In the genomic region with DNA sequence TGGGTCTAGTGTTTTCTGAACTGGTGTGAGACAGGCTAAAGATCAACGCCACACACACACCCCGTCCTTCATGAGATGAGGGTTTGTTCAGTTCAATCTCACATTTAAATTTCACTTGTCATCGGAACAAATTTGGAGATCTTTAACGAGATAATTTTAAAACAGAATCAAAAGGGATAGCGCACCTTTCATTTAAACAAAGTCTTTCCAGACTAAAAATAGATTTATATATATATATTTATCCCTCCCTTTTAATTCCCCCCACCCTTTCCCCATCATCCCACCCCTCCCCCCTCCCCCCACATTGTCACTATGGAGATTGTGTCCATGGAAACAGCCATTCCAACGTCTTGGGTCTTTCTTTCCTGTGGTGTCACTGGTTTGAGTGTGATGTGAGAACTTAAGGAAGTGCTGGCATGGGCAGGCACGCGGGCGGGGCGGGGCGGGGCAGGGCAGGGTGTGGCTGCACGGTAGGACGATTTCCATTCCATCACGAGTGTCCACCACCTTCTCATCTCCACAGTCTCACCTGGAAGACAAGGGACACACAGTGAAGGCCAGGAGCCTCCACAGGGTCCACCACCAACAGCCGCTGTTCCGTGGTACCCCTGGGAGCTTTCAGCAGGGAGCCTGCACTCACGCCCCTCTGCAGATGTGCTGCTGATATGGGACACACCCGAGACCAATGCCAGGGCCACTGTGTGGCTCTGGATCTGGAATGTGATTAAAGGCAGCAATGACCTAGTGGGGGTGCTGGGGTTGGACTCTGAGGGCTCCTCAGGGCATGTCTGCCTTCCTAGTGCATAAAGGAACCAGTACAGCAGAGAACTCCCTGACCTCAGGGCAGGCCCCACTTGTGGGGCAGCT, we compare ENCODE assay signal across 18 cellular contexts. TPM values are rescaled to one million over a fixed set of nuclear protein-coding genes. Genes with fewer than 3 reads are reported as not detected.
A peak's percentile ranks its signal among the peaks of the same experiment; 100 is the strongest.
DNase-seq lines count a peak whose midpoint lies in the region; ATAC-seq and TF ChIP-seq lines count a peak whose summit lies in the region.
"Had no signal": no experiment of that assay in that cellular context is flagged by ENCODE, and none has a peak within 500 bp of the region (broad histone marks: within the 10 kb centered on the region; RNA-seq: fewer than 3 reads in every experiment).

No MANE protein-coding gene starts in this region.

- H3K27ac Mint-ChIP-seq in activated CD4-positive, alpha-beta T cell treated with anti-CD3 and anti-CD28 coated beads for 36 hours: peak overlapping the region; percentile 72
- H3K27ac Mint-ChIP-seq: activated naive CD4-positive, alpha-beta T cell treated with anti-CD3 and anti-CD28 coated beads for 36 hours had no signal

- H3K27me3 Mint-ChIP-seq in activated CD4-positive, alpha-beta T cell treated with anti-CD3 and anti-CD28 coated beads for 36 hours: no peaks in the 10 kb centered on the region
- H3K27me3 Mint-ChIP-seq: naive thymus-derived CD8-positive, alpha-beta T cell; stimulated activated naive CD8-positive, alpha-beta T cell treated with anti-CD3 and anti-CD28 coated beads, Interleukin-15, amount 100 ng/mL, for 72 hours had no signal

- DNase-seq in activated CD4-positive, alpha-beta T cell treated with anti-CD3 and anti-CD28 coated beads for 36 hours: no peak
- no peak for DNase-seq in activated CD4-positive, alpha-beta T cell treated with anti-CD3 and anti-CD28 coated beads, Interleukin-2, amount 50 U/mL, for 4 hours
- DNase-seq in RWPE1 (ENCODE audit: low spot score) (peak; percentile 27), posterior vena cava (ENCODE audit: low spot score) (peak; percentile 54), GM19238 (ENCODE audit: insufficient read length, low spot score) (no peak), Kasumi-1 (lab: John Stamatoyannopoulos, UW) (no peak), NCI-H526 (lab: John Stamatoyannopoulos, UW) (no peak)
- DNase-seq: 8988T; activated CD4-positive, alpha-beta T cell treated with anti-CD3 and anti-CD28 coated beads, Interleukin-2, amount 50 U/mL, for 1 hour; activated naive CD4-positive, alpha-beta T cell treated with anti-CD3 and anti-CD28 coated beads for 36 hours; NCI-H1048; NCI-H2029; stimulated activated CD4-positive, alpha-beta T cell treated with anti-CD3 and anti-CD28 coated beads, Interleukin-2, amount 100 ng/mL, for 24 hours; stimulated activated naive CD8-positive, alpha-beta T cell treated with anti-CD3 and anti-CD28 coated beads, Interleukin-15, amount 100 ng/mL, for 72 hours; upper lobe of right lung had no signal

- CTCF ChIA-PET in activated CD4-positive, alpha-beta T cell treated with anti-CD3 and anti-CD28 coated beads for 36 hours (lab: Charles Lee): interaction anchor here (1.2 kb wide), 1 partner anchor 277 kb away, joined by 3 read pairs; no protein-coding TSS in a partner anchor
- CTCF ChIA-PET in RWPE1 (lab: Yijun Ruan, JAX): no interaction called here

- POLR2A ChIA-PET in activated CD4-positive, alpha-beta T cell treated with anti-CD3 and anti-CD28 coated beads for 36 hours (lab: Charles Lee): interaction anchor here (0.6 kb wide), 1 partner anchor 68 kb away, joined by 3 read pairs; no protein-coding TSS in a partner anchor
- POLR2A ChIA-PET in RWPE1 (lab: Yijun Ruan, JAX; ENCODE audit: low non-redundant PET): no interaction called here

- H3K4me1 Mint-ChIP-seq in activated CD4-positive, alpha-beta T cell treated with anti-CD3 and anti-CD28 coated beads for 36 hours: no peaks in the 10 kb centered on the region
- H3K4me1 Mint-ChIP-seq: stimulated activated naive CD8-positive, alpha-beta T cell treated with anti-CD3 and anti-CD28 coated beads, Interleukin-15, amount 100 ng/mL, for 72 hours had no signal

- no peak for TF ChIP-seq CTCF in RWPE1 (conservative IDR thresholded peaks at IDR 0.05; ENCODE audit: low read depth)

- peak overlapping the region; percentile 95 for H3K27ac ChIP-seq in RWPE1
- H3K27ac ChIP-seq: KMS-11, upper lobe of right lung had no signal

- no peaks in the 10 kb centered on the region for H3K9me3 Mint-ChIP-seq in activated CD4-positive, alpha-beta T cell treated with anti-CD3 and anti-CD28 coated beads for 36 hours (ENCODE audit: low read depth)
- H3K9me3 Mint-ChIP-seq: activated naive CD4-positive, alpha-beta T cell treated with anti-CD3 and anti-CD28 coated beads for 36 hours; naive thymus-derived CD8-positive, alpha-beta T cell; stimulated activated naive CD8-positive, alpha-beta T cell treated with anti-CD3 and anti-CD28 coated beads, Interleukin-15, amount 100 ng/mL, for 72 hours had no signal

- intact Hi-C loops in activated CD4-positive, alpha-beta T cell treated with anti-CD3 and anti-CD28 coated beads for 36 hours (cut with DNase I, micrococcal nuclease): no loop called here
- intact Hi-C loops in posterior vena cava (cut with DNase I): no loop called here

- no peak overlapping the region for H3K4me3 Mint-ChIP-seq in activated CD4-positive, alpha-beta T cell treated with anti-CD3 and anti-CD28 coated beads for 36 hours
- H3K4me3 Mint-ChIP-seq: activated naive CD4-positive, alpha-beta T cell treated with anti-CD3 and anti-CD28 coated beads for 36 hours; naive thymus-derived CD8-positive, alpha-beta T cell; stimulated activated naive CD8-positive, alpha-beta T cell treated with anti-CD3 and anti-CD28 coated beads, Interleukin-15, amount 100 ng/mL, for 72 hours had no signal

- no peak for ATAC-seq in activated CD4-positive, alpha-beta T cell treated with anti-CD3 and anti-CD28 coated beads for 36 hours
- peak; percentile 49 for ATAC-seq in esophagus mucosa
- ATAC-seq: naive thymus-derived CD8-positive, alpha-beta T cell; stimulated activated naive CD8-positive, alpha-beta T cell treated with anti-CD3 and anti-CD28 coated beads, Interleukin-15, amount 100 ng/mL, for 72 hours; upper lobe of right lung had no signal

- peaks cover 17% of the 10 kb centered on the region for H3K36me3 Mint-ChIP-seq in activated CD4-positive, alpha-beta T cell treated with anti-CD3 and anti-CD28 coated beads for 36 hours (ENCODE audit: low read depth)

RNA-seq across cellular contexts. Expression of a gene that starts 30.5 kb away (rescaled TPM):
- 1 to 10 TPM; 2.8 to 3.1 TPM for total RNA-seq in activated CD4-positive, alpha-beta T cell treated with anti-CD3 and anti-CD28 coated beads for 36 hours
- total RNA-seq in esophagus mucosa: 1.1 TPM
- under 1 TPM; 0.37 to 0.48 TPM for total RNA-seq in posterior vena cava

Comparison
In these comparisons a context has a peak if more than half of its experiments do, and no peak if none do; other contexts are left out.
1. DNase-seq: peak in RWPE1 (single experiment) and posterior vena cava (single experiment); none in activated CD4-positive, alpha-beta T cell treated with anti-CD3 and anti-CD28 coated beads for 36 hours (single experiment), activated CD4-positive, alpha-beta T cell treated with anti-CD3 and anti-CD28 coated beads, Interleukin-2, amount 50 U/mL, for 4 hours (0 of 2), GM19238 (single experiment), Kasumi-1 (0 of 2) and NCI-H526 (0 of 2).